Comparison of ENCODE assay signal across 8 cellular contexts in genomic region chr12:108728820-108729611, GRCh38. TPM values are rescaled to one million over a fixed set of nuclear protein-coding genes. Genes with fewer than 3 reads are reported as not detected.
DNase-seq lines count a peak whose midpoint lies in the region; ATAC-seq and TF ChIP-seq lines count a peak whose summit lies in the region.

No MANE protein-coding gene starts in this region.

- no peak overlapping the region for H2BK120ac ChIP-seq in trophoblast cell (ENCODE audit: insufficient read depth, low read length, poor library complexity)

- no peak overlapping the region for H4K91ac ChIP-seq in trophoblast cell (ENCODE audit: low read depth, low read length)

- H3K27me3 ChIP-seq in DND-41 (ENCODE audit: insufficient read depth, low read length, poor library complexity) (no peaks in the 10 kb centered on the region), Peyer's patch (no peaks in the 10 kb centered on the region), esophagus muscularis mucosa (no peaks in the 10 kb centered on the region), trophoblast cell (ENCODE audit: insufficient read depth, low read length) (no peaks in the 10 kb centered on the region)

- no peak overlapping the region for H3K23ac ChIP-seq in trophoblast cell (ENCODE audit: low read length)

- no peak for ATAC-seq in DND-41 (ENCODE audit: insufficient read depth, low read depth)
- ATAC-seq in activated T-cell treated with anti-CD3 and anti-CD28 coated beads, Interleukin-2, amount 50 U/mL, for 72 hours (replicated peaks in 1 of 2), result no peak

- H3K14ac ChIP-seq in trophoblast cell (ENCODE audit: low read length), result no peak overlapping the region

- H3K27ac ChIP-seq in DND-41 (ENCODE audit: low read length) (peak overlapping the region; percentile 80; the same call in 1 of the 2 replicates), Peyer's patch (peak overlapping the region in 3 of 4 donors; percentile 93 to 99 (median 95)), esophagus muscularis mucosa (replicated peaks in 1 of 4) (peak overlapping the region; percentile 99 to 100 (median 99)), trophoblast cell (ENCODE audit: low read depth, low read length) (no peak overlapping the region)

- H3K9ac ChIP-seq in DND-41 (ENCODE audit: low read depth, low read length) (peak overlapping the region; percentile 88; the same call in 1 of the 2 replicates), trophoblast cell (ENCODE audit: low read length) (no peak overlapping the region)

- H3K79me2 ChIP-seq in DND-41 (ENCODE audit: insufficient read depth, low read length) (peaks cover 67% of the 10 kb centered on the region), trophoblast cell (ENCODE audit: control insufficient read depth, insufficient read depth, low read length, poor library complexity) (peaks cover 27% of the 10 kb centered on the region)

- CTCF ChIA-PET in activated CD4-positive, alpha-beta T cell treated with anti-CD3 and anti-CD28 coated beads, Interleukin-2, amount 10 ng/mL, durations not matched to agents 7 days and 5 days (lab: Charles Lee), result no interaction called here

- H3K36me3 ChIP-seq in DND-41 (ENCODE audit: insufficient read depth, low read length), result no peaks in the 10 kb centered on the region; the same call in none of the 2 replicates
- no peaks in the 10 kb centered on the region for H3K36me3 ChIP-seq in Peyer's patch
- no peaks in the 10 kb centered on the region for H3K36me3 ChIP-seq in esophagus muscularis mucosa
- H3K36me3 ChIP-seq in trophoblast cell (ENCODE audit: control insufficient read depth in 1 of 2, insufficient read depth in 2 of 2, low read length in 2 of 2), result no peaks in the 10 kb centered on the region

- DNase-seq in DND-41 (no peak), Peyer's patch (no peak), esophagus muscularis mucosa (ENCODE audit: extremely low spot score) (no peak), trophoblast cell (no peak)
- no peak for DNase-seq in activated effector memory CD4-positive, alpha-beta T cell treated with Interleukin-2 at 50 U/mL for 16 hours
- no peak for DNase-seq in effector CD4-positive, alpha-beta T cell
- DNase-seq in activated CD4-positive, alpha-beta T cell treated with anti-CD3 and anti-CD28 coated beads, Interleukin-2, amount 10 ng/mL, durations not matched to agents 7 days and 5 days, result no peak
- DNase-seq in activated T-cell treated with anti-CD3 and anti-CD28 coated beads, Interleukin-2, amount 50 U/mL, for 72 hours, result no peak

- peaks cover 30% of the 10 kb centered on the region for H4K20me1 ChIP-seq in DND-41 (ENCODE audit: insufficient read depth, low read length)

- peaks cover 4% of the 10 kb centered on the region for H3K27me3 Mint-ChIP-seq in activated CD4-positive, alpha-beta T cell treated with anti-CD3 and anti-CD28 coated beads, Interleukin-2, amount 10 ng/mL, durations not matched to agents 7 days and 5 days
- H3K27me3 Mint-ChIP-seq in activated T-cell treated with anti-CD3 and anti-CD28 coated beads, Interleukin-2, amount 50 U/mL, for 72 hours (ENCODE audit: low read depth), result no peaks in the 10 kb centered on the region

- WGBS in esophagus muscularis mucosa, result 30% methylated on average over 9 of the region's 9 CpGs
- no CpG with 5 or more reads among the region's 9 CpGs for WGBS in trophoblast cell (ENCODE audit: extremely low coverage, insufficient coverage, insufficient read length)

- H3K4me3 ChIP-seq in DND-41 (ENCODE audit: low read depth in 1 of 2, low read length in 2 of 2) (peak overlapping the region in 1 of 2 experiments; percentile 88; a peak in 2 of 4 replicates), Peyer's patch (peak overlapping the region in 2 of 4 donors; percentile 77 to 89), esophagus muscularis mucosa (peak overlapping the region; percentile 83 to 95 (median 92)), trophoblast cell (ENCODE audit: low read depth, low read length) (no peak overlapping the region)

- no peak for TF ChIP-seq CTCF in DND-41 (IDR thresholded peaks at IDR 0.05; ENCODE audit: borderline replicate concordance, extremely low read depth, low read length, poor library complexity, severe bottlenecking)
- no peak for TF ChIP-seq CTCF in Peyer's patch (IDR thresholded peaks at IDR 0.05)
- no peak for TF ChIP-seq CTCF in esophagus muscularis mucosa (IDR thresholded peaks at IDR 0.05)

- no peak overlapping the region for H3K4ac ChIP-seq in trophoblast cell (ENCODE audit: low read depth, low read length)

- no peaks in the 10 kb centered on the region for H3K9me3 Mint-ChIP-seq in activated CD4-positive, alpha-beta T cell treated with anti-CD3 and anti-CD28 coated beads, Interleukin-2, amount 10 ng/mL, durations not matched to agents 7 days and 5 days
- no peaks in the 10 kb centered on the region for H3K9me3 Mint-ChIP-seq in activated T-cell treated with anti-CD3 and anti-CD28 coated beads, Interleukin-2, amount 50 U/mL, for 72 hours

- POLR2A ChIA-PET in activated CD4-positive, alpha-beta T cell treated with anti-CD3 and anti-CD28 coated beads, Interleukin-2, amount 10 ng/mL, durations not matched to agents 7 days and 5 days (lab: Charles Lee), result no interaction called here

- H3K36me3 Mint-ChIP-seq in activated CD4-positive, alpha-beta T cell treated with anti-CD3 and anti-CD28 coated beads, Interleukin-2, amount 10 ng/mL, durations not matched to agents 7 days and 5 days (ENCODE audit: low read depth), result no peaks in the 10 kb centered on the region
- H3K36me3 Mint-ChIP-seq in activated T-cell treated with anti-CD3 and anti-CD28 coated beads, Interleukin-2, amount 50 U/mL, for 72 hours (ENCODE audit: insufficient read depth in 2 of 2), result no peaks in the 10 kb centered on the region

- TF ChIP-seq POLR2A in Peyer's patch (IDR thresholded peaks at IDR 0.05) (no peak), esophagus muscularis mucosa (IDR thresholded peaks at IDR 0.05; ENCODE audit: low read depth) (no peak)

- H3K4me1 Mint-ChIP-seq in activated CD4-positive, alpha-beta T cell treated with anti-CD3 and anti-CD28 coated beads, Interleukin-2, amount 10 ng/mL, durations not matched to agents 7 days and 5 days, result peaks cover 47% of the 10 kb centered on the region
- H3K4me1 Mint-ChIP-seq in activated T-cell treated with anti-CD3 and anti-CD28 coated beads, Interleukin-2, amount 50 U/mL, for 72 hours (ENCODE audit: low read depth), result peaks cover 59% of the 10 kb centered on the region

- peaks cover 20% of the 10 kb centered on the region for H3K79me1 ChIP-seq in trophoblast cell (ENCODE audit: low read length)

- H3K9me3 ChIP-seq in DND-41 (ENCODE audit: insufficient read depth, low read length, severe bottlenecking) (no peaks in the 10 kb centered on the region), Peyer's patch (no peaks in the 10 kb centered on the region), esophagus muscularis mucosa (no peaks in the 10 kb centered on the region), trophoblast cell (ENCODE audit: insufficient read depth, low read depth, low read length) (no peaks in the 10 kb centered on the region)

- H3K4me3 Mint-ChIP-seq in activated CD4-positive, alpha-beta T cell treated with anti-CD3 and anti-CD28 coated beads, Interleukin-2, amount 10 ng/mL, durations not matched to agents 7 days and 5 days, result no peak overlapping the region
- peak overlapping the region in 1 of 2 donors; percentile 95 for H3K4me3 Mint-ChIP-seq in activated T-cell treated with anti-CD3 and anti-CD28 coated beads, Interleukin-2, amount 50 U/mL, for 72 hours

- no peak overlapping the region for H2AK5ac ChIP-seq in trophoblast cell (ENCODE audit: low read length)

- no peak for TF ChIP-seq EP300 in esophagus muscularis mucosa (IDR thresholded peaks at IDR 0.05)

- no peak overlapping the region for H2BK12ac ChIP-seq in trophoblast cell (ENCODE audit: low read length)

- peaks cover 50% of the 10 kb centered on the region for H3K4me1 ChIP-seq in DND-41 (ENCODE audit: insufficient read depth, low read length)
- H3K4me1 ChIP-seq in Peyer's patch, result peaks cover 0 to 58% (median 3%) of the 10 kb centered on the region in 4 donors
- peaks cover 39 to 67% (median 64%) of the 10 kb centered on the region in 4 donors for H3K4me1 ChIP-seq in esophagus muscularis mucosa
- peaks cover 3 to 9% of the 10 kb centered on the region in 2 experiments for H3K4me1 ChIP-seq in trophoblast cell (ENCODE audit: control insufficient read depth in 1 of 2, insufficient read depth in 2 of 2, low read length in 2 of 2)

- no peak overlapping the region for H2BK5ac ChIP-seq in trophoblast cell (ENCODE audit: low read depth, low read length, poor library complexity)

- no peak overlapping the region for H4K8ac ChIP-seq in trophoblast cell (ENCODE audit: low read depth, low read length)

- H2AFZ ChIP-seq in DND-41 (ENCODE audit: low read depth, low read length), result no peak overlapping the region
- no peak overlapping the region for H2AFZ ChIP-seq in trophoblast cell (ENCODE audit: insufficient read depth, low read length, poor library complexity)

- H4K12ac ChIP-seq in trophoblast cell (ENCODE audit: low read depth, low read length), result no peak overlapping the region

- H3K4me2 ChIP-seq in DND-41 (ENCODE audit: insufficient read depth, low read length) (peak overlapping the region; percentile 72), trophoblast cell (ENCODE audit: low read length) (peak overlapping the region; percentile 51)

- intact Hi-C loops in esophagus muscularis mucosa (cut with DNase I), result no loop called here

- no peak overlapping the region for H3K27ac Mint-ChIP-seq in activated CD4-positive, alpha-beta T cell treated with anti-CD3 and anti-CD28 coated beads, Interleukin-2, amount 10 ng/mL, durations not matched to agents 7 days and 5 days
- H3K27ac Mint-ChIP-seq in activated T-cell treated with anti-CD3 and anti-CD28 coated beads, Interleukin-2, amount 50 U/mL, for 72 hours, result no peak overlapping the region

- no peak overlapping the region for H3K18ac ChIP-seq in trophoblast cell (ENCODE audit: low read length)

RNA-seq across cellular contexts. Expression of gene CORO1C, which starts 2.3 kb away (rescaled TPM):
- total RNA-seq in Peyer's patch (100 to 1,000 TPM in 1 of 4 donors, 10 to 100 TPM in 3; 76.3 to 144 (median 87.4) TPM), esophagus muscularis mucosa (100 to 1,000 TPM; 221 to 441 (median 315) TPM)
- 213 and 229 TPM in 2 replicates for polyA plus RNA-seq in trophoblast cell (2013)
- total RNA-seq in activated CD4-positive, alpha-beta T cell treated with anti-CD3 and anti-CD28 coated beads, Interleukin-2, amount 10 ng/mL, durations not matched to agents 7 days and 5 days, result 10 to 100 TPM; 38.5 to 41.3 TPM
- total RNA-seq in activated T-cell treated with anti-CD3 and anti-CD28 coated beads, Interleukin-2, amount 50 U/mL, for 72 hours, result 10 to 100 TPM; 35.6 to 38.3 TPM
